27 cellular contexts compared by ENCODE assay signal in genomic region chr3:23475446-23475845, GRCh38.
"Had no signal": no experiment of that assay in that cellular context is flagged by ENCODE, and none has a peak within 500 bp of the region (broad histone marks: within the 10 kb centered on the region; RNA-seq: fewer than 3 reads in every experiment).

No MANE protein-coding gene starts in this region.

- H3K4me3 Mint-ChIP-seq: mesothelial cell of epicardium; nephron; neural crest cell; stimulated activated effector memory CD8-positive, alpha-beta T cell treated with anti-CD3 and anti-CD28 coated beads, Interleukin-12 subunit alpha, Interleukin-12 subunit beta, amount 100 ng/mL, for 72 hours; stimulated activated naive CD8-positive, alpha-beta T cell treated with anti-CD3 and anti-CD28 coated beads, Interleukin-15, Interleukin-2, amounts not matched to agents 100 ng/mL and 50 ng/mL, for 24 hours had no signal

- H3K36me3 ChIP-seq: left ventricle myocardium inferior, pancreas, prostate gland, suprapubic skin, thoracic aorta, tibial artery, uterus had no signal

- H3K27ac Mint-ChIP-seq: mesothelial cell of epicardium; nephron; stimulated activated effector memory CD8-positive, alpha-beta T cell treated with anti-CD3 and anti-CD28 coated beads, Interleukin-12 subunit alpha, Interleukin-12 subunit beta, amount 100 ng/mL, for 72 hours had no signal

- H3K4me1 ChIP-seq: left ventricle myocardium inferior, pancreas, prostate gland, spleen, uterus had no signal

- FAIRE-seq: islet of Langerhans, kidney, pancreas had no signal

- H3K4me1 Mint-ChIP-seq: mesothelial cell of epicardium had no signal

- ATAC-seq: left colon; pancreas; right cardiac atrium; sciatic nerve; stimulated activated effector memory CD8-positive, alpha-beta T cell treated with anti-CD3 and anti-CD28 coated beads, Interleukin-12 subunit alpha, Interleukin-12 subunit beta, amount 100 ng/mL, for 72 hours had no signal

- DNase-seq: hippocampal formation; kidney; left colon; left ventricle myocardium inferior; naive B cell; nucleus accumbens; pancreas; posterior cingulate gyrus; retina; right cardiac atrium; spleen; stimulated activated CD4-positive, alpha-beta T cell treated with anti-CD3 and anti-CD28 coated beads, Interleukin-4, amount 100 ng/mL, for 24 hours; stimulated activated naive CD4-positive, alpha-beta T cell; tibial artery; uterus had no signal

- H3K27me3 ChIP-seq: pancreas, spleen, suprapubic skin, tibial artery, uterus had no signal

- H3K9me3 ChIP-seq: pancreas, prostate gland, suprapubic skin, thoracic aorta, tibial artery, uterus had no signal

- H3K27me3 Mint-ChIP-seq: naive B cell; stimulated activated naive CD8-positive, alpha-beta T cell treated with anti-CD3 and anti-CD28 coated beads, Interleukin-15, Interleukin-2, amounts not matched to agents 100 ng/mL and 50 ng/mL, for 24 hours had no signal

- H3K27ac ChIP-seq: left ventricle myocardium inferior, pancreas, prostate gland, skin epidermis, spleen, suprapubic skin, thoracic aorta, tibial artery, uterus had no signal

- H3K36me3 Mint-ChIP-seq: mesothelial cell of epicardium; stimulated activated effector memory CD8-positive, alpha-beta T cell treated with anti-CD3 and anti-CD28 coated beads, Interleukin-12 subunit alpha, Interleukin-12 subunit beta, amount 100 ng/mL, for 72 hours had no signal

- H3K4me3 ChIP-seq: left ventricle myocardium inferior, lung, pancreas, prostate gland, skin epidermis, spleen, suprapubic skin, thoracic aorta, tibial artery, uterus had no signal
